In the genomic region with DNA sequence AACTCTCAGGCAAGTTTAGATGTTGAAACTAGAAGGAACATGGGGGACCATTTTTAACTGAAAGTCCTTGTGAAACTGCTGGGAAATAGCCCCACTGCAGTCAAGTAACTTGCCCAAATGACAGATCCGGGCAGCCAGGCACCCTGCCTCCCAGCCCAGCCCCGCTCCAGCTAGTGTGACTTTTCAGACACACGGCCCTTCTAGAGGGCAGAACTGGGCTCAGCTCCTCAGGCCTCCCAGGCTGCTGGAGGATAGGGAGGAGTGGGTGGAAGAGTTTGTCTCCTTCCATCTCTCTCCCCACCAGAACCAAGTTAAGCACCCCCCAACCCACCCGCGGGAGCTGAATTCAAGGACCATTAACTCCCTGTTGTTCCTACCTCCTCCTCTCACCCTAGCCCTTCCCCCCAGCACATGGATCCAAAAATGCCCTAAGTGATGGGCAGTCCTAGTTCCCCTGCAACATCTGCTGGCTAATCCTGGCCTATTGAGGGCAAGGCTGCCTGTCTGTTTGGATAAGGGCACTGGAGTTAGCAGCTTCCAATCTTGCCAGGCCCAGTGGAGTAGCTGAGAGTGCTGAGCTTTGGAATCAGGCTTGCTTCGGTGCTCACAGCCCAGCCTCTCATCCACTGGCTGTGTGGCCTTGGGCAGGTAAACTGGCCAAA, we compare ENCODE assay signal across 16 cellular contexts. TPM values are rescaled to one million over a fixed set of nuclear protein-coding genes. Genes with fewer than 3 reads are reported as not detected.
DNase-seq lines count a peak whose midpoint lies in the region; ATAC-seq and TF ChIP-seq lines count a peak whose summit lies in the region.
"Had no signal": no experiment of that assay in that cellular context is flagged by ENCODE, and none has a peak within 500 bp of the region (broad histone marks: within the 10 kb centered on the region; RNA-seq: fewer than 3 reads in every experiment).

No MANE protein-coding gene starts in this region.

- H3K79me2 ChIP-seq in neural cell (replicated peaks; ENCODE audit: insufficient read depth, low read length) = no peaks in the 10 kb centered on the region

- no peak overlapping the region for H2AFZ ChIP-seq in neural cell (ENCODE audit: low read depth, low read length)
- H2AFZ ChIP-seq: GM23248 had no signal

- CTCF ChIA-PET in WTC11 (lab: Charles Lee) = interaction anchor here (1.1 to 3.9 kb wide), 9 partner anchors 16 to 105 kb away, joined by 3 to 25 read pairs (median 4); no protein-coding TSS in a partner anchor

- H3K27ac Mint-ChIP-seq in WTC11 = no peak overlapping the region
- H3K27ac Mint-ChIP-seq: activated naive CD4-positive, alpha-beta T cell treated with anti-CD3 and anti-CD28 coated beads for 36 hours; naive thymus-derived CD4-positive, alpha-beta T cell had no signal

- no peak overlapping the region for H3K27ac ChIP-seq in neural cell (ENCODE audit: low read length)

- no peak for TF ChIP-seq RAD21 in neural cell (conservative IDR thresholded peaks at IDR 0.05)

- no peak overlapping the region for H3K4me3 ChIP-seq in neural cell (ENCODE audit: low read length)
- H3K4me3 ChIP-seq: GM23248, sigmoid colon had no signal

- no peak for TF ChIP-seq EP300 in neural cell (conservative IDR thresholded peaks at IDR 0.05; ENCODE audit: poor library complexity, severe bottlenecking)

- intact Hi-C loops in head of caudate nucleus (cut with DNase I) = no loop called here

- no peak overlapping the region for H3K4me3 Mint-ChIP-seq in WTC11
- H3K4me3 Mint-ChIP-seq: activated naive CD4-positive, alpha-beta T cell treated with anti-CD3 and anti-CD28 coated beads for 36 hours; naive thymus-derived CD4-positive, alpha-beta T cell had no signal

- H3K4me1 Mint-ChIP-seq in WTC11 = peaks cover 38% of the 10 kb centered on the region

- H3K9me3 ChIP-seq in neural cell (ENCODE audit: low read length) = no peaks in the 10 kb centered on the region
- H3K9me3 ChIP-seq: sigmoid colon had no signal

- no peaks in the 10 kb centered on the region for H3K9me2 ChIP-seq in neural cell (ENCODE audit: insufficient read depth, low read length)

- peaks cover 3% of the 10 kb centered on the region for H3F3A ChIP-seq in neural cell (ENCODE audit: insufficient read depth, low read length, poor library complexity, severe bottlenecking)

- no peaks in the 10 kb centered on the region for H4K20me1 ChIP-seq in neural cell (ENCODE audit: insufficient read depth)

- DNase-seq in DMS 273 treated with DMSO at 0.1 percent for 48 hours (lab: John Stamatoyannopoulos, UW) (peak; percentile 56), NCI-H345 (lab: John Stamatoyannopoulos, UW) (peak; percentile 43), WTC11 (ENCODE audit: low spot score) (no peak), head of caudate nucleus (no peak)
- no peak for DNase-seq in activated naive CD4-positive, alpha-beta T cell (lab: John Stamatoyannopoulos, UW)
- DNase-seq: activated naive CD4-positive, alpha-beta T cell treated with anti-CD3 and anti-CD28 coated beads for 36 hours; islet precursor cell; Kasumi-1; naive thymus-derived CD4-positive, alpha-beta T cell; stimulated activated naive CD4-positive, alpha-beta T cell treated with Interleukin-2 at 50 U/mL for 16 hours had no signal

- no peaks in the 10 kb centered on the region for H3K36me3 ChIP-seq in neural cell (ENCODE audit: insufficient read depth, low read length)
- H3K36me3 ChIP-seq: sigmoid colon had no signal

- H3K4me2 ChIP-seq in neural cell (ENCODE audit: low read length) = no peak overlapping the region

- H3K27me3 ChIP-seq in neural cell (ENCODE audit: insufficient read depth, low read depth, low read length) = no peaks in the 10 kb centered on the region
- H3K27me3 ChIP-seq: sigmoid colon had no signal

- peak; percentile 22 for ATAC-seq in WTC11
- ATAC-seq in GM19452 (IDR thresholded peaks at IDR 0.05; ENCODE audit: unreplicated experiment) = no peak
- ATAC-seq in HG02970 (IDR thresholded peaks at IDR 0.05; ENCODE audit: low FRiP score, unreplicated experiment) = no peak
- ATAC-seq: naive thymus-derived CD4-positive, alpha-beta T cell had no signal

- POLR2A ChIA-PET in WTC11 (lab: Charles Lee) = no interaction called here

- H3K9me3 Mint-ChIP-seq in WTC11 = no peaks in the 10 kb centered on the region
- H3K9me3 Mint-ChIP-seq: activated naive CD4-positive, alpha-beta T cell treated with anti-CD3 and anti-CD28 coated beads for 36 hours; naive thymus-derived CD4-positive, alpha-beta T cell had no signal

- H3K36me3 Mint-ChIP-seq in WTC11 = no peaks in the 10 kb centered on the region
- H3K36me3 Mint-ChIP-seq: naive thymus-derived CD4-positive, alpha-beta T cell had no signal

- no peak for TF ChIP-seq CTCF in WTC11 (IDR thresholded peaks at IDR 0.05)
- no peak for TF ChIP-seq CTCF in neural cell (IDR thresholded peaks at IDR 0.05; ENCODE audit: poor library complexity, severe bottlenecking)

- peaks cover 19% of the 10 kb centered on the region for H3K27me3 Mint-ChIP-seq in WTC11 (ENCODE audit: low read depth)

- peak overlapping the region; percentile 9 for H3K9ac ChIP-seq in neural cell (ENCODE audit: low read length)
- H3K9ac ChIP-seq: GM23248 had no signal

TF ChIP-seq in WTC11, 78 proteins besides CTCF, POLR2A, EP300 and RAD21:
- no peak for TF ChIP-seq SP1 (CRISPR knock-in tag; conservative IDR thresholded peaks at IDR 0.05)

TF ChIP-seq in neural cell, 6 proteins besides CTCF, POLR2A, EP300 and RAD21:
- TF ChIP-seq SMC3 (conservative IDR thresholded peaks at IDR 0.05; ENCODE audit: poor library complexity) (no peak), MXI1 (conservative IDR thresholded peaks at IDR 0.05; ENCODE audit: poor library complexity, severe bottlenecking) (no peak), EZH2 (IDR thresholded peaks at IDR 0.05; ENCODE audit: borderline replicate concordance, insufficient read depth, low read length, poor library complexity, severe bottlenecking) (no peak), POLR2AphosphoS5 (IDR thresholded peaks at IDR 0.05) (no peak), TAF1 (IDR thresholded peaks at IDR 0.05; ENCODE audit: low read depth) (no peak)
- TF ChIP-seq, protein P1, sequence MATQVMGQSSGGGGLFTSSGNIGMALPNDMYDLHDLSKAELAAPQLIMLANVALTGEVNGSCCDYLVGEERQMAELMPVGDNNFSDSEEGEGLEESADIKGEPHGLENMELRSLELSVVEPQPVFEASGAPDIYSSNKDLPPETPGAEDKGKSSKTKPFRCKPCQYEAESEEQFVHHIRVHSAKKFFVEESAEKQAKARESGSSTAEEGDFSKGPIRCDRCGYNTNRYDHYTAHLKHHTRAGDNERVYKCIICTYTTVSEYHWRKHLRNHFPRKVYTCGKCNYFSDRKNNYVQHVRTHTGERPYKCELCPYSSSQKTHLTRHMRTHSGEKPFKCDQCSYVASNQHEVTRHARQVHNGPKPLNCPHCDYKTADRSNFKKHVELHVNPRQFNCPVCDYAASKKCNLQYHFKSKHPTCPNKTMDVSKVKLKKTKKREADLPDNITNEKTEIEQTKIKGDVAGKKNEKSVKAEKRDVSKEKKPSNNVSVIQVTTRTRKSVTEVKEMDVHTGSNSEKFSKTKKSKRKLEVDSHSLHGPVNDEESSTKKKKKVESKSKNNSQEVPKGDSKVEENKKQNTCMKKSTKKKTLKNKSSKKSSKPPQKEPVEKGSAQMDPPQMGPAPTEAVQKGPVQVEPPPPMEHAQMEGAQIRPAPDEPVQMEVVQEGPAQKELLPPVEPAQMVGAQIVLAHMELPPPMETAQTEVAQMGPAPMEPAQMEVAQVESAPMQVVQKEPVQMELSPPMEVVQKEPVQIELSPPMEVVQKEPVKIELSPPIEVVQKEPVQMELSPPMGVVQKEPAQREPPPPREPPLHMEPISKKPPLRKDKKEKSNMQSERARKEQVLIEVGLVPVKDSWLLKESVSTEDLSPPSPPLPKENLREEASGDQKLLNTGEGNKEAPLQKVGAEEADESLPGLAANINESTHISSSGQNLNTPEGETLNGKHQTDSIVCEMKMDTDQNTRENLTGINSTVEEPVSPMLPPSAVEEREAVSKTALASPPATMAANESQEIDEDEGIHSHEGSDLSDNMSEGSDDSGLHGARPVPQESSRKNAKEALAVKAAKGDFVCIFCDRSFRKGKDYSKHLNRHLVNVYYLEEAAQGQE (IDR thresholded peaks at IDR 0.05; ENCODE audit: borderline replicate concordance) = no peak

RNA-seq across cellular contexts. Expression of a gene that starts 3.0 kb away (rescaled TPM):
- 5.6 to 10.6 TPM (median 6.1 TPM) in 3 replicates for total RNA-seq in WTC11 (2021)
- 1.4 TPM in 2 replicates for polyA plus RNA-seq in neural cell
- 0.73 and 1.3 TPM in 2 replicates for polyA minus RNA-seq in neural cell
- total RNA-seq: activated naive CD4-positive, alpha-beta T cell treated with anti-CD3 and anti-CD28 coated beads for 36 hours; endothelial cell of umbilical vein; GM23248; naive thymus-derived CD4-positive, alpha-beta T cell; sigmoid colon had no signal
- polyA plus RNA-seq: endothelial cell of umbilical vein; GM23248; naive thymus-derived CD4-positive, alpha-beta T cell had no signal

RNA-seq across cellular contexts. Expression of a gene that starts 36.5 kb away (rescaled TPM):
- total RNA-seq in WTC11 (2021) = 20.1 to 23.2 TPM (median 21.7 TPM) in 3 replicates
- polyA plus RNA-seq in neural cell = 4.4 and 11.9 TPM in 2 replicates
- polyA minus RNA-seq in neural cell = 8.5 and 9.6 TPM in 2 replicates
- total RNA-seq: activated naive CD4-positive, alpha-beta T cell treated with anti-CD3 and anti-CD28 coated beads for 36 hours; endothelial cell of umbilical vein; GM23248; naive thymus-derived CD4-positive, alpha-beta T cell had no signal
- polyA plus RNA-seq: endothelial cell of umbilical vein; GM23248; naive thymus-derived CD4-positive, alpha-beta T cell had no signal

Comparison
In these comparisons a context has a peak if more than half of its experiments do, and no peak if none do; other contexts are left out.
1. DNase-seq: peak in DMS 273 treated with DMSO at 0.1 percent for 48 hours (single experiment) and NCI-H345 (single experiment); none in WTC11 (single experiment), head of caudate nucleus (0 of 42) and activated naive CD4-positive, alpha-beta T cell (0 of 4).